ENCODE assay signal across 16 cellular contexts in the genomic region with DNA sequence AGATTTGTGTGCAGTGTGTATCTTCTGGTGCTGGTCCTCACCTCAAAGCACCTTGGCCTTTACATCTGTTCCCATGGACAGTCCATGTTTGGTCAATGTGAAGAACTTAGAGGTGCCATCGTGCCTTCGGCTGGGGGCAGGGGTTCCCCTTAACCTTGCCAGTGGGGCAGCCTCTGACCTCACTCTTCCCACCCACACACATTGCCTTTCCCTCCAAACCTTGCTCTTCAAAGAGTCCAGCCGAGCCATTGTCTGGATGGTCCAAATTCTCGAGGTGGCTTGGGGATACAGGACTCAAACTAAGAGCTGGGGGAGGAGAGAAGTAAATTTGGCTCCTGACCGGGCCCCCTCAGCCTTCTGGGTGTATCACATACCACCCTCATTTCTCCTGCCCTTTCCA.
"Had no signal": no experiment of that assay in that cellular context is flagged by ENCODE, and none has a peak within 500 bp of the region (broad histone marks: within the 10 kb centered on the region; RNA-seq: fewer than 3 reads in every experiment).

No MANE protein-coding gene starts in this region.

- H3K36me3 Mint-ChIP-seq: activated naive CD8-positive, alpha-beta T cell had no signal

- H3K4me3 ChIP-seq: gastroesophageal sphincter, lung, skin epidermis, vagina had no signal

- H3K4me1 Mint-ChIP-seq: activated B cell treated with CpG ODN at 0.5 μM for 24 hours; activated CD4-positive, alpha-beta T cell treated with anti-CD3 and anti-CD28 coated beads, Interleukin-2, amount 10 ng/mL, durations not matched to agents 24 days and 14 days; neural crest cell had no signal

- H3K27ac ChIP-seq: dorsolateral prefrontal cortex, parathyroid adenoma, vagina had no signal

- H3K36me3 ChIP-seq: gastroesophageal sphincter, vagina had no signal

- H3K4me1 ChIP-seq: parathyroid adenoma had no signal

- ATAC-seq: gastroesophageal sphincter, left colon had no signal

- H3K27ac Mint-ChIP-seq: activated B cell treated with CpG ODN at 0.5 μM for 24 hours; activated CD4-positive, alpha-beta T cell treated with anti-CD3 and anti-CD28 coated beads, Interleukin-2, amount 10 ng/mL, durations not matched to agents 24 days and 14 days; activated naive CD8-positive, alpha-beta T cell; endodermal cell had no signal

- H3K9ac ChIP-seq: parathyroid adenoma had no signal

- DNase-seq: activated B cell treated with CpG ODN at 0.5 μM for 24 hours; activated CD4-positive, alpha-beta T cell treated with anti-CD3 and anti-CD28 coated beads, Interleukin-2, amount 10 ng/mL, durations not matched to agents 24 days and 14 days; activated CD8-positive, alpha-beta memory T cell treated with anti-CD3 and anti-CD28 coated beads, Interleukin-2, amount 50 U/mL, for 48 hours; activated gamma-delta T cell treated with Interleukin-2 at 50 U/mL for 16 hours; dorsolateral prefrontal cortex; endodermal cell; left colon; stimulated activated CD4-positive, alpha-beta T cell treated with anti-CD3 and anti-CD28 coated beads, Interleukin-4, amount 100 ng/mL, for 24 hours; stimulated activated naive CD4-positive, alpha-beta T cell treated with Interleukin-2 at 50 U/mL for 16 hours had no signal

- H3K4me3 Mint-ChIP-seq: activated B cell treated with CpG ODN at 0.5 μM for 24 hours; activated CD4-positive, alpha-beta T cell treated with anti-CD3 and anti-CD28 coated beads, Interleukin-2, amount 10 ng/mL, durations not matched to agents 24 days and 14 days; activated naive CD8-positive, alpha-beta T cell; endodermal cell; neural crest cell had no signal

- H3K27me3 Mint-ChIP-seq: activated B cell treated with CpG ODN at 0.5 μM for 24 hours; activated CD4-positive, alpha-beta T cell treated with anti-CD3 and anti-CD28 coated beads, Interleukin-2, amount 10 ng/mL, durations not matched to agents 24 days and 14 days had no signal

- H3K27me3 ChIP-seq: gastroesophageal sphincter, vagina had no signal
